28 cellular contexts compared by ENCODE assay signal in the genomic region with DNA sequence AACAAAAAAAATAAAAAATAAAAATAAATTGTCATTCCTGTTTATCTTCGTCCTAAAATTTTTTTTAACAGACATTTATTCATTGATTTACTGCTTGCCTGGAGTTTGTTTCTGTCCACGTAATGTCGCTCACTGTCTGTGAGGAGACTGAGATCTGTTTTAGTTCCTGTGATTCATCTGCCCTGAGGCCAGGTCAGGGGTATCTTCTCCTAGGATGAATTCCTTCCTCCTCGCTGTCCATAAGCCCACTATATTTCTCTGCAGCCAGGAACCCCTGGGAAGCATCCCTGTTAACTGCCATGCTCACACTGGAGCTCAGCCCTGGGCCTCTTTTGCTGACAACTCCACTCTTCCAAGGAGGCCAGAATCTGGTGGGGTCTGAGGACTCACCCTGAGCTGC.
"Had no signal": no experiment of that assay in that cellular context is flagged by ENCODE, and none has a peak within 500 bp of the region (broad histone marks: within the 10 kb centered on the region; RNA-seq: fewer than 3 reads in every experiment).

No MANE protein-coding gene starts in this region.

- DNase-seq: activated CD4-positive, alpha-beta memory T cell treated with anti-CD3 and anti-CD28 coated beads for 36 hours; activated CD4-positive, alpha-beta T cell treated with anti-CD3 and anti-CD28 coated beads for 1 hour; activated CD4-positive, alpha-beta T cell treated with anti-CD3 and anti-CD28 coated beads for 4 hours; activated CD4-positive, alpha-beta T cell treated with anti-CD3 and anti-CD28 coated beads, Interleukin-2, amount 50 U/mL, for 1 hour; activated CD4-positive, CD25-positive, alpha-beta regulatory T cell; activated CD8-positive, alpha-beta memory T cell treated with anti-CD3 and anti-CD28 coated beads, Interleukin-2, amount 10 ng/mL, durations not matched to agents 7 days and 5 days; activated CD8-positive, alpha-beta memory T cell treated with anti-CD3 and anti-CD28 coated beads, Interleukin-2, amount 50 U/mL, for 4 hours; activated CD8-positive, alpha-beta T cell treated with anti-CD3 and anti-CD28 coated beads, Interleukin-2, amount 10 ng/mL, durations not matched to agents 7 days and 5 days; activated effector memory CD4-positive, alpha-beta T cell treated with anti-CD3 and anti-CD28 coated beads, Interleukin-2, amount 50 U/mL, for 16 hours; activated naive CD4-positive, alpha-beta T cell treated with anti-CD3 and anti-CD28 coated beads for 36 hours; activated naive CD8-positive, alpha-beta T cell treated with anti-CD3 and anti-CD28 coated beads for 36 hours; activated naive CD8-positive, alpha-beta T cell treated with anti-CD3 and anti-CD28 coated beads, Interleukin-2, amount 50 U/mL, for 24 hours; activated T-cell treated with anti-CD3 and anti-CD28 coated beads, Interleukin-2, amount 50 U/mL, for 1 hour; activated T-cell treated with anti-CD3 and anti-CD28 coated beads, Interleukin-2, amount 50 U/mL, for 48 hours; adrenal gland; amygdala; aorta; body of pancreas; caudate nucleus; cortex of kidney; dermis blood vessel endothelial cell; effector CD4-positive, alpha-beta T cell; effector memory CD8-positive, alpha-beta T cell; erythroblast; foreskin keratinocyte; heart right ventricle; T-helper 2 cell had no signal

- ATAC-seq: activated CD8-positive, alpha-beta memory T cell treated with anti-CD3 and anti-CD28 coated beads, Interleukin-2, amount 10 ng/mL, durations not matched to agents 7 days and 5 days; activated CD8-positive, alpha-beta T cell treated with anti-CD3 and anti-CD28 coated beads, Interleukin-2, amount 10 ng/mL, durations not matched to agents 7 days and 5 days; activated naive CD8-positive, alpha-beta T cell treated with anti-CD3 and anti-CD28 coated beads, Interleukin-2, amount 50 U/mL, for 24 hours; body of pancreas; effector memory CD8-positive, alpha-beta T cell; foreskin keratinocyte; gastroesophageal sphincter; heart right ventricle had no signal
